In the genomic region with DNA sequence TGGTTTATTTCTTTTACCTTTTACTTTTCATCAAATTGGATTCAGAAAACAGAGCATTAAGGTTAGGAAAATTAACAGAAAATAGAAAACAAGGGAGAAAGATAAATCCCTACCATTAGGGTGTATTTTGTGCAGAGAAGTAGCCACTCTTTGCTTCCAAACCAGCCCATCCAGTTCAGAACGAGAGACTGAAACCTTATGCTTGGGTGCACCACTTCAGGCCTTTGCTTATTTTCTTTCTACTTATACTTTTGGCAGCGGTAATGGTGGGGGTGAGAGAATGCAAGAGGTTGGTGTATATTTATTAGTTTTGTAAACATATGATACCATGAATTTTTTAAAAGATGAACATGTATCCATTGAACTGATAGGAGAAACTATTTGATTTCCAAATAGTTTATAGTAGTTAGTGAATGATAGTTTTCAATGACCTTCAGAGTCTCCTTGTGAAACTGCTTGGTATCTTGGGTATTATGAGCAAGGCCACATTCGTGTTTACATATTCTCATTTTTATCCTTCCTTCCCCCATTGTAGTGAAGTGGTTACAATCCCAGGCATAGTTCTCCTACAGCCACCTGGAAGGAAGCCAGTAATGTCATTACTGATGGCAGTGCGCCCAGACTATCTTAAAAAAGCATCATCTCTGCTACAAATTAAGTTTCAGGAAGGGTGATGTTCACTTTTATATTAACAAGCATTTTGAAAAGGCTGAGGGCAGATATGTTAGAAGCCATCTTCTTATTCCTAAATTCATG, we compare ENCODE assay signal across 8 cellular contexts.
A peak's percentile ranks its signal among the peaks of the same experiment; 100 is the strongest.
DNase-seq lines count a peak whose midpoint lies in the region; ATAC-seq, FAIRE-seq and TF ChIP-seq lines count a peak whose summit lies in the region.

No MANE protein-coding gene starts in this region.

- H3K27ac ChIP-seq in body of pancreas, result peak overlapping the region in 3 of 4 donors; percentile 15 to 51 (median 39)

- H3K4me1 Mint-ChIP-seq in activated naive CD4-positive, alpha-beta T cell treated with anti-CD3 and anti-CD28 coated beads, Interleukin-2, amount 50 U/mL, for 24 hours, result peaks cover 51% of the 10 kb centered on the region
- H3K4me1 Mint-ChIP-seq in activated naive CD4-positive, alpha-beta T cell treated with anti-CD3 and anti-CD28 coated beads, Interleukin-2, amount 10 ng/mL, durations not matched to agents 7 days and 5 days, result peaks cover 27% of the 10 kb centered on the region

- CTCF ChIA-PET in activated naive CD4-positive, alpha-beta T cell treated with anti-CD3 and anti-CD28 coated beads, Interleukin-2, amount 10 ng/mL, durations not matched to agents 7 days and 5 days (lab: Charles Lee), result no interaction called here

- no peaks in the 10 kb centered on the region for H3K9me3 Mint-ChIP-seq in activated naive CD4-positive, alpha-beta T cell treated with anti-CD3 and anti-CD28 coated beads, Interleukin-2, amount 50 U/mL, for 24 hours
- peaks cover 19% of the 10 kb centered on the region for H3K9me3 Mint-ChIP-seq in activated naive CD4-positive, alpha-beta T cell treated with anti-CD3 and anti-CD28 coated beads, Interleukin-2, amount 10 ng/mL, durations not matched to agents 7 days and 5 days

- DNase-seq in activated naive CD4-positive, alpha-beta T cell treated with anti-CD3 and anti-CD28 coated beads, Interleukin-2, amount 10 ng/mL, durations not matched to agents 7 days and 5 days, result no peak
- peak; percentile 90 for DNase-seq in NCI-H2171 (lab: John Stamatoyannopoulos, UW)
- DNase-seq in body of pancreas, result peak; percentile 53 to 77 (median 66)
- DNase-seq in superior temporal gyrus (ENCODE audit: extremely low spot score), result peak; percentile 93
- no peak for DNase-seq in effector CD4-positive, alpha-beta T cell

- H3K27me3 Mint-ChIP-seq in activated naive CD4-positive, alpha-beta T cell treated with anti-CD3 and anti-CD28 coated beads, Interleukin-2, amount 50 U/mL, for 24 hours, result no peaks in the 10 kb centered on the region
- H3K27me3 Mint-ChIP-seq in activated naive CD4-positive, alpha-beta T cell treated with anti-CD3 and anti-CD28 coated beads, Interleukin-2, amount 10 ng/mL, durations not matched to agents 7 days and 5 days, result no peaks in the 10 kb centered on the region

- peaks cover 0 to 4% of the 10 kb centered on the region in 2 donors for H3K36me3 ChIP-seq in body of pancreas (replicated peaks in 1 of 2; ENCODE audit: insufficient read depth in 1 of 2, low read depth in 2 of 2)

- H3K4me3 Mint-ChIP-seq in activated naive CD4-positive, alpha-beta T cell treated with anti-CD3 and anti-CD28 coated beads, Interleukin-2, amount 50 U/mL, for 24 hours, result peak overlapping the region; percentile 30
- no peak overlapping the region for H3K4me3 Mint-ChIP-seq in activated naive CD4-positive, alpha-beta T cell treated with anti-CD3 and anti-CD28 coated beads, Interleukin-2, amount 10 ng/mL, durations not matched to agents 7 days and 5 days

- peak; percentile 66 for ATAC-seq in HG03066 (IDR thresholded peaks at IDR 0.05; ENCODE audit: low read depth, unreplicated experiment)
- ATAC-seq in body of pancreas, result peak; percentile 85

- 41 to 43% methylated on average over 4 of the region's 4 CpGs for WGBS in body of pancreas, 2 donors

- no peak for TF ChIP-seq CTCF in body of pancreas (IDR thresholded peaks at IDR 0.05)

- peaks cover 24% of the 10 kb centered on the region for H3K4me1 ChIP-seq in body of pancreas

- no peak overlapping the region for H3K27ac Mint-ChIP-seq in activated naive CD4-positive, alpha-beta T cell treated with anti-CD3 and anti-CD28 coated beads, Interleukin-2, amount 50 U/mL, for 24 hours
- H3K27ac Mint-ChIP-seq in activated naive CD4-positive, alpha-beta T cell treated with anti-CD3 and anti-CD28 coated beads, Interleukin-2, amount 10 ng/mL, durations not matched to agents 7 days and 5 days, result no peak overlapping the region

- peak; percentile 100 for FAIRE-seq in islet of Langerhans (lab: Jason Lieb, UNC)

- intact Hi-C loops in body of pancreas (cut with DNase I), result no loop called here

- peaks cover 32% of the 10 kb centered on the region for H3K36me3 Mint-ChIP-seq in activated naive CD4-positive, alpha-beta T cell treated with anti-CD3 and anti-CD28 coated beads, Interleukin-2, amount 50 U/mL, for 24 hours
- H3K36me3 Mint-ChIP-seq in activated naive CD4-positive, alpha-beta T cell treated with anti-CD3 and anti-CD28 coated beads, Interleukin-2, amount 10 ng/mL, durations not matched to agents 7 days and 5 days, result peaks cover 57% of the 10 kb centered on the region

- no peaks in the 10 kb centered on the region for H3K27me3 ChIP-seq in body of pancreas

- TF ChIP-seq POLR2A in body of pancreas (IDR thresholded peaks at IDR 0.05), result no peak

- H3K9me3 ChIP-seq in body of pancreas, result no peaks in the 10 kb centered on the region

- no peak overlapping the region for H3K4me3 ChIP-seq in body of pancreas

Comparison
In these comparisons a context has a peak if more than half of its experiments do, and no peak if none do; other contexts are left out.
1. DNase-seq: peak in NCI-H2171 (single experiment), body of pancreas (4 of 4) and superior temporal gyrus (single experiment); none in activated naive CD4-positive, alpha-beta T cell treated with anti-CD3 and anti-CD28 coated beads, Interleukin-2, amount 10 ng/mL, durations not matched to agents 7 days and 5 days (single experiment) and effector CD4-positive, alpha-beta T cell (single experiment).